Comparison of ENCODE assay signal across 13 cellular contexts in genomic region chr15:74815121-74815933, GRCh38. TPM values are rescaled to one million over a fixed set of nuclear protein-coding genes. Genes with fewer than 3 reads are reported as not detected.
DNase-seq lines count a peak whose midpoint lies in the region; ATAC-seq and TF ChIP-seq lines count a peak whose summit lies in the region.
"Had no signal": no experiment of that assay in that cellular context is flagged by ENCODE, and none has a peak within 500 bp of the region (broad histone marks: within the 10 kb centered on the region; RNA-seq: fewer than 3 reads in every experiment).

No MANE protein-coding gene starts in this region.

- no peaks in the 10 kb centered on the region for H4K20me1 ChIP-seq in PC-3 (ENCODE audit: low read length)

- H3K9me2 ChIP-seq in PC-3 (replicated peaks; ENCODE audit: low read length): no peaks in the 10 kb centered on the region

- H3K27ac ChIP-seq in PC-3 (ENCODE audit: low read length) (no peak overlapping the region), heart right ventricle (peak overlapping the region in 9 of 10 donors; percentile 14 to 80 (median 55))
- no peak overlapping the region for H3K27ac ChIP-seq in CD4-positive, alpha-beta memory T cell (ENCODE audit: low read depth, low read length)
- H3K27ac ChIP-seq: KMS-11, neural progenitor cell had no signal

- H3K9ac ChIP-seq in PC-3 (ENCODE audit: low read length): no peak overlapping the region
- H3K9ac ChIP-seq: KMS-11, neural progenitor cell had no signal

- H3K36me3 ChIP-seq in PC-3 (ENCODE audit: low read depth, low read length) (no peaks in the 10 kb centered on the region), heart right ventricle (no peaks in the 10 kb centered on the region)
- H3K36me3 ChIP-seq in CD4-positive, alpha-beta memory T cell (ENCODE audit: insufficient read depth, low read length): no peaks in the 10 kb centered on the region
- H3K36me3 ChIP-seq: neural progenitor cell had no signal

- H3K4me3 ChIP-seq in PC-3 (ENCODE audit: low read length) (no peak overlapping the region), heart right ventricle (no peak overlapping the region)
- no peak overlapping the region for H3K4me3 ChIP-seq in CD4-positive, alpha-beta memory T cell (ENCODE audit: low read length in 2 of 2)
- H3K4me3 ChIP-seq: neural progenitor cell had no signal

- H3F3A ChIP-seq in PC-3 (ENCODE audit: low read length, unreplicated experiment): no peaks in the 10 kb centered on the region

- H3K4me3 Mint-ChIP-seq in stimulated activated effector memory CD8-positive, alpha-beta T cell treated with anti-CD3 and anti-CD28 coated beads, Interleukin-12 subunit alpha, Interleukin-12 subunit beta, amount 100 ng/mL, for 72 hours: no peak overlapping the region
- no peak overlapping the region for H3K4me3 Mint-ChIP-seq in CD4-positive, alpha-beta memory T cell
- H3K4me3 Mint-ChIP-seq: activated B cell treated with CpG ODN at 0.5 μM for 24 hours, neural progenitor cell had no signal

- H3K27me3 Mint-ChIP-seq in CD4-positive, alpha-beta memory T cell: peaks cover 0 to 2% of the 10 kb centered on the region in 2 donors
- H3K27me3 Mint-ChIP-seq: activated B cell treated with CpG ODN at 0.5 μM for 24 hours had no signal

- H3K79me2 ChIP-seq in PC-3 (ENCODE audit: low read length): no peaks in the 10 kb centered on the region

- peak overlapping the region; percentile 59 for H3K27ac Mint-ChIP-seq in stimulated activated effector memory CD8-positive, alpha-beta T cell treated with anti-CD3 and anti-CD28 coated beads, Interleukin-12 subunit alpha, Interleukin-12 subunit beta, amount 100 ng/mL, for 72 hours
- peak overlapping the region in 1 of 7 donors; percentile 48 for H3K27ac Mint-ChIP-seq in CD4-positive, alpha-beta memory T cell
- H3K27ac Mint-ChIP-seq: activated B cell treated with CpG ODN at 0.5 μM for 24 hours, neural progenitor cell had no signal

- H3K27me3 ChIP-seq in PC-3 (ENCODE audit: low read length) (no peaks in the 10 kb centered on the region), heart right ventricle (peaks cover 0 to 5% (median 0%) of the 10 kb centered on the region in 7 donors)
- no peaks in the 10 kb centered on the region for H3K27me3 ChIP-seq in CD4-positive, alpha-beta memory T cell (ENCODE audit: insufficient read depth, low read length)
- H3K27me3 ChIP-seq: neural progenitor cell had no signal

- H3K4me1 Mint-ChIP-seq in stimulated activated effector memory CD8-positive, alpha-beta T cell treated with anti-CD3 and anti-CD28 coated beads, Interleukin-12 subunit alpha, Interleukin-12 subunit beta, amount 100 ng/mL, for 72 hours: peaks cover 39% of the 10 kb centered on the region
- H3K4me1 Mint-ChIP-seq in CD4-positive, alpha-beta memory T cell: peaks cover 2 to 9% (median 6%) of the 10 kb centered on the region in 4 donors

- POLR2A ChIA-PET in PC-3 (lab: Charles Lee; ENCODE audit: unreplicated experiment): no interaction called here
- POLR2A ChIA-PET in CD4-positive, alpha-beta memory T cell (lab: Charles Lee; ENCODE audit: partially characterized antibody): interaction anchor here (0.7 to 1.5 kb wide), 2 partner anchors 8 to 11 kb away, joined by 3 read pairs; partner anchors contain the start of gene CPLX3

- 61 to 63% methylated on average over 10 of the region's 10 CpGs for WGBS in heart right ventricle, 2 donors

- 0 out of 2 replicates have a peak overlapping the region, but pooled peaks have one; percentile 3 for H3K4me2 ChIP-seq in PC-3 (ENCODE audit: low read length)
- H3K4me2 ChIP-seq: KMS-11, neural progenitor cell had no signal

- no peak for ATAC-seq in PC-3
- peak in 6 of 8 donors; percentile 44 to 73 (median 61) for ATAC-seq in heart right ventricle
- no peak for ATAC-seq in stimulated activated effector memory CD8-positive, alpha-beta T cell treated with anti-CD3 and anti-CD28 coated beads, Interleukin-12 subunit alpha, Interleukin-12 subunit beta, amount 100 ng/mL, for 72 hours
- no peak for ATAC-seq in HG02973 (IDR thresholded peaks at IDR 0.05; ENCODE audit: unreplicated experiment)
- no peak for ATAC-seq in GM21526 (IDR thresholded peaks at IDR 0.05; ENCODE audit: low FRiP score, unreplicated experiment)

- TF ChIP-seq CTCF in PC-3 (conservative IDR thresholded peaks at IDR 0.05; ENCODE audit: low read depth, low read length): no peak
- TF ChIP-seq CTCF in heart right ventricle (IDR thresholded peaks at IDR 0.05): no peak

- H3K4me1 ChIP-seq in PC-3 (ENCODE audit: insufficient read depth, low read length): peaks cover 34% of the 10 kb centered on the region
- peaks cover 0 to 25% (median 14%) of the 10 kb centered on the region in 9 donors for H3K4me1 ChIP-seq in heart right ventricle
- H3K4me1 ChIP-seq in CD4-positive, alpha-beta memory T cell (ENCODE audit: insufficient read depth, low read length): peaks cover 10% of the 10 kb centered on the region

- DNase-seq in NCI-H82 (lab: John Stamatoyannopoulos, UW): peak; percentile 41
- no peak for DNase-seq in NCI-H82 treated with DMSO at 0.1 percent for 48 hours (lab: John Stamatoyannopoulos, UW; ENCODE audit: unreplicated experiment)
- peak; percentile 59 for DNase-seq in PC-3
- peak in 1 of 2 donors; percentile 74 for DNase-seq in heart right ventricle
- no peak for DNase-seq in stimulated activated effector memory CD8-positive, alpha-beta T cell treated with anti-CD3 and anti-CD28 coated beads, Interleukin-12 subunit alpha, Interleukin-12 subunit beta, amount 100 ng/mL, for 72 hours (ENCODE audit: low spot score in 2 of 2)
- DNase-seq in CD4-positive, alpha-beta memory T cell: no peak
- DNase-seq: activated B cell treated with CpG ODN at 0.5 μM for 24 hours; activated T-cell treated with anti-CD3 and anti-CD28 coated beads, Interleukin-2, amount 50 U/mL, for 1 hour had no signal

- no TSS peak for BruUV-seq in PC-3 (replicated peaks; lab: Mats Ljungman, UMichigan)

- no peaks in the 10 kb centered on the region for H3K9me3 ChIP-seq in PC-3 (ENCODE audit: low read length)
- no peaks in the 10 kb centered on the region for H3K9me3 ChIP-seq in heart right ventricle
- H3K9me3 ChIP-seq in CD4-positive, alpha-beta memory T cell (ENCODE audit: control insufficient read depth in 1 of 2, low read length in 2 of 2): no peaks in the 10 kb centered on the region

- no peaks in the 10 kb centered on the region for H3K9me3 Mint-ChIP-seq in stimulated activated effector memory CD8-positive, alpha-beta T cell treated with anti-CD3 and anti-CD28 coated beads, Interleukin-12 subunit alpha, Interleukin-12 subunit beta, amount 100 ng/mL, for 72 hours
- H3K9me3 Mint-ChIP-seq in CD4-positive, alpha-beta memory T cell: no peaks in the 10 kb centered on the region
- H3K9me3 Mint-ChIP-seq: activated B cell treated with CpG ODN at 0.5 μM for 24 hours had no signal

- H3K36me3 Mint-ChIP-seq in stimulated activated effector memory CD8-positive, alpha-beta T cell treated with anti-CD3 and anti-CD28 coated beads, Interleukin-12 subunit alpha, Interleukin-12 subunit beta, amount 100 ng/mL, for 72 hours: peaks cover 10% of the 10 kb centered on the region
- H3K36me3 Mint-ChIP-seq in CD4-positive, alpha-beta memory T cell: no peaks in the 10 kb centered on the region
- H3K36me3 Mint-ChIP-seq: neural progenitor cell had no signal

- intact Hi-C loops in PC-3 (cut with micrococcal nuclease): no loop called here
- intact Hi-C loops in heart right ventricle (cut with DNase I): no loop called here
- intact Hi-C loops in CD4-positive, alpha-beta memory T cell (cut with micrococcal nuclease): no loop called here

- CTCF ChIA-PET in PC-3 (lab: Charles Lee): no interaction called here
- CTCF ChIA-PET in CD4-positive, alpha-beta memory T cell (lab: Charles Lee; ENCODE audit: partially characterized antibody): interaction anchor here (1.3 kb wide), 1 partner anchor 15 kb away, joined by 3 read pairs; no protein-coding TSS in a partner anchor

- no peak overlapping the region for H2AFZ ChIP-seq in PC-3 (ENCODE audit: low read length)
- H2AFZ ChIP-seq: neural progenitor cell had no signal

RNA-seq across cellular contexts. Expression of gene LMAN1L, which starts 2.7 kb away (rescaled TPM):
- not detected in 2 replicates for total RNA-seq in PC-3 (2014; rRNA removed)
- 10 to 100 TPM in 4 of 10 donors, 1 to 10 TPM in 6; 6.3 to 47.4 (median 9.0) TPM for total RNA-seq in heart right ventricle
- 10 to 100 TPM in 1 of 2 donors, under 1 TPM in 1; 0.03 to 18.4 TPM for polyA plus RNA-seq in heart right ventricle
- under 1 TPM; 0.23 to 0.39 TPM for total RNA-seq in CD4-positive, alpha-beta memory T cell
- polyA plus RNA-seq in CD4-positive, alpha-beta memory T cell: not detected
- total RNA-seq: Daoy had no signal

RNA-seq across cellular contexts. Expression of gene CPLX3, which starts 11.1 kb away (rescaled TPM):
- total RNA-seq in PC-3 (2014; rRNA removed) (not detected in 2 replicates), heart right ventricle (1 to 10 TPM in 7 of 10 donors, under 1 TPM in 2, not detected in 1; 0.64 to 6.1 (median 1.3) TPM)
- 10 to 100 TPM in 1 of 2 donors, under 1 TPM in 1; 0.04 to 14.6 TPM for polyA plus RNA-seq in heart right ventricle
- total RNA-seq in CD4-positive, alpha-beta memory T cell: not detected
- not detected for polyA plus RNA-seq in CD4-positive, alpha-beta memory T cell
- total RNA-seq: Daoy had no signal

RNA-seq across cellular contexts. Expression of gene ULK3, which starts 27.6 kb away (rescaled TPM):
- total RNA-seq in PC-3 (2014; rRNA removed) (20.3 and 29.7 TPM in 2 replicates), heart right ventricle (10 to 100 TPM; 21.3 to 44.0 (median 24.7) TPM)
- polyA plus RNA-seq in heart right ventricle: 10 to 100 TPM; 22.5 to 56.3 TPM
- 10 to 100 TPM; 84.9 to 88.3 TPM for total RNA-seq in CD4-positive, alpha-beta memory T cell
- 10 to 100 TPM; 33.6 to 38.5 TPM for polyA plus RNA-seq in CD4-positive, alpha-beta memory T cell

RNA-seq across cellular contexts. Expression of gene CSK, which starts 33.4 kb away (rescaled TPM):
- total RNA-seq in PC-3 (2014; rRNA removed) (38.0 and 50.3 TPM in 2 replicates), heart right ventricle (10 to 100 TPM; 20.3 to 48.6 (median 24.8) TPM)
- 10 to 100 TPM; 19.7 to 35.2 TPM for polyA plus RNA-seq in heart right ventricle
- 100 to 1,000 TPM; 234 to 247 TPM for total RNA-seq in CD4-positive, alpha-beta memory T cell
- polyA plus RNA-seq in CD4-positive, alpha-beta memory T cell: 100 to 1,000 TPM in 1 of 2 donors, 10 to 100 TPM in 1; 72.5 to 125 TPM

RNA-seq across cellular contexts. Expression of gene SCAMP2, which starts 57.8 kb away (rescaled TPM):
- total RNA-seq in PC-3 (2014; rRNA removed) (30.1 and 39.1 TPM in 2 replicates), heart right ventricle (10 to 100 TPM; 28.0 to 64.3 (median 39.1) TPM)
- 10 to 100 TPM; 30.9 to 76.7 TPM for polyA plus RNA-seq in heart right ventricle
- total RNA-seq in CD4-positive, alpha-beta memory T cell: 100 to 1,000 TPM; 132 to 138 TPM
- 100 to 1,000 TPM; 152 to 179 TPM for polyA plus RNA-seq in CD4-positive, alpha-beta memory T cell

Comparison
In these comparisons a context has a peak if more than half of its experiments do, and no peak if none do; other contexts are left out.
1. DNase-seq: peak in NCI-H82 (single experiment) and PC-3 (single experiment); none in NCI-H82 treated with DMSO at 0.1 percent for 48 hours (single experiment), stimulated activated effector memory CD8-positive, alpha-beta T cell treated with anti-CD3 and anti-CD28 coated beads, Interleukin-12 subunit alpha, Interleukin-12 subunit beta, amount 100 ng/mL, for 72 hours (0 of 2) and CD4-positive, alpha-beta memory T cell (0 of 5).
2. ATAC-seq: peak in heart right ventricle (6 of 8); none in PC-3 (single experiment), stimulated activated effector memory CD8-positive, alpha-beta T cell treated with anti-CD3 and anti-CD28 coated beads, Interleukin-12 subunit alpha, Interleukin-12 subunit beta, amount 100 ng/mL, for 72 hours (single experiment), HG02973 (single experiment) and GM21526 (single experiment).
3. H3K27ac ChIP-seq: peak in heart right ventricle (9 of 10); none in PC-3 (single experiment) and CD4-positive, alpha-beta memory T cell (single experiment).